ENCODE assay signal across 8 cellular contexts in genomic region chr18:13813271-13813849, GRCh38. TPM values are rescaled to one million over a fixed set of nuclear protein-coding genes. Genes with fewer than 3 reads are reported as not detected.
DNase-seq lines count a peak whose midpoint lies in the region; ATAC-seq and FAIRE-seq lines count a peak whose summit lies in the region.

No MANE protein-coding gene starts in this region.

- no peak overlapping the region for H4K5ac ChIP-seq in mesendoderm (ENCODE audit: low read length)

- no peak overlapping the region for H3K4me2 ChIP-seq in mesendoderm (ENCODE audit: low read length)

- no peak overlapping the region for H3K4ac ChIP-seq in mesendoderm (ENCODE audit: low read depth, low read length)

- H2BK15ac ChIP-seq in mesendoderm (replicated peaks; ENCODE audit: low read depth): no peak overlapping the region

- H3K9ac ChIP-seq in mesendoderm (ENCODE audit: low read length): no peak overlapping the region

- no peaks in the 10 kb centered on the region for H3K36me3 ChIP-seq in mesendoderm (ENCODE audit: control insufficient read depth, insufficient read depth, low read length)

- H2BK5ac ChIP-seq in mesendoderm (ENCODE audit: low read length): no peak overlapping the region

- H2AK5ac ChIP-seq in mesendoderm (ENCODE audit: low read length): no peak overlapping the region

- peak; percentile 83 for FAIRE-seq in A204.1 (lab: Jason Lieb, UNC)

- H4K8ac ChIP-seq in mesendoderm (ENCODE audit: low read depth, low read length): no peak overlapping the region

- peak overlapping the region; percentile 9 for H3K56ac ChIP-seq in mesendoderm (ENCODE audit: low read length)

- no peaks in the 10 kb centered on the region for H3K79me1 ChIP-seq in mesendoderm (ENCODE audit: low read length)

- DNase-seq in NCI-H446 treated with DMSO at 0.1 percent for 48 hours (lab: John Stamatoyannopoulos, UW) (peak; percentile 6), mesendoderm (peak; percentile 76)
- DNase-seq in activated CD4-positive, alpha-beta T cell treated with anti-CD3 and anti-CD28 coated beads, Interleukin-2, amount 50 U/mL, for 4 hours: peak; percentile 48 to 55
- peak; percentile 15 for DNase-seq in effector CD8-positive, alpha-beta T cell (lab: John Stamatoyannopoulos, UW)
- peak; percentile 81 for DNase-seq in stimulated activated CD8-positive, alpha-beta memory T cell treated with anti-CD3 and anti-CD28 coated beads, Interleukin-4, amount 100 ng/mL, for 48 hours

- H3K4me1 ChIP-seq in mesendoderm (ENCODE audit: control insufficient read depth, low read depth, low read length): peaks cover 24% of the 10 kb centered on the region

- ATAC-seq in GM18498 (IDR thresholded peaks at IDR 0.05; ENCODE audit: unreplicated experiment) (peak; percentile 86), HG03045 (IDR thresholded peaks at IDR 0.05; ENCODE audit: unreplicated experiment) (peak; percentile 73)

- no peak overlapping the region for H2BK120ac ChIP-seq in mesendoderm (ENCODE audit: low read depth, low read length)

- no peak overlapping the region for H3K18ac ChIP-seq in mesendoderm (ENCODE audit: low read length)

- H3K79me2 ChIP-seq in mesendoderm (ENCODE audit: control insufficient read depth, insufficient read depth, low read length): no peaks in the 10 kb centered on the region

- no peak overlapping the region for H3K4me3 ChIP-seq in mesendoderm (ENCODE audit: low read length)

- no peak overlapping the region for H3K27ac ChIP-seq in mesendoderm (ENCODE audit: low read depth, low read length)

- H3K27me3 ChIP-seq in mesendoderm (ENCODE audit: insufficient read depth, low read length, poor library complexity): no peaks in the 10 kb centered on the region

- no CpG with 5 or more reads among the region's 4 CpGs for WGBS in mesendoderm (ENCODE audit: extremely low coverage, insufficient coverage, low lambda C conversion rate)

- H3K23ac ChIP-seq in mesendoderm (ENCODE audit: low read length): no peak overlapping the region

RNA-seq across cellular contexts. Expression of gene MC5R, which starts 10.6 kb away (rescaled TPM):
- polyA plus RNA-seq in mesendoderm (2013, experiment 1 of 2): 0.11 TPM
- polyA plus RNA-seq in mesendoderm (2013, experiment 2 of 2): 0.08 TPM

Comparison
In these comparisons a context has a peak if more than half of its experiments do, and no peak if none do; other contexts are left out.
1. DNase-seq: peak in every context shown above with its lines; median percentile 81 in stimulated activated CD8-positive, alpha-beta memory T cell treated with anti-CD3 and anti-CD28 coated beads, Interleukin-4, amount 100 ng/mL, for 48 hours; 76 in mesendoderm; 52 in activated CD4-positive, alpha-beta T cell treated with anti-CD3 and anti-CD28 coated beads, Interleukin-2, amount 50 U/mL, for 4 hours; 15 in effector CD8-positive, alpha-beta T cell; 6 in NCI-H446 treated with DMSO at 0.1 percent for 48 hours.